Comparison of ENCODE assay signal across 1 cellular context in genomic region chr14:36820901-36821300, GRCh38.
TF ChIP-seq lines count a peak whose summit lies in the region.

No MANE protein-coding gene starts in this region.

TF ChIP-seq in GM23338, 12 proteins besides CTCF, POLR2A, EP300 and RAD21 (continued from another document):
- TF ChIP-seq, protein P1, sequence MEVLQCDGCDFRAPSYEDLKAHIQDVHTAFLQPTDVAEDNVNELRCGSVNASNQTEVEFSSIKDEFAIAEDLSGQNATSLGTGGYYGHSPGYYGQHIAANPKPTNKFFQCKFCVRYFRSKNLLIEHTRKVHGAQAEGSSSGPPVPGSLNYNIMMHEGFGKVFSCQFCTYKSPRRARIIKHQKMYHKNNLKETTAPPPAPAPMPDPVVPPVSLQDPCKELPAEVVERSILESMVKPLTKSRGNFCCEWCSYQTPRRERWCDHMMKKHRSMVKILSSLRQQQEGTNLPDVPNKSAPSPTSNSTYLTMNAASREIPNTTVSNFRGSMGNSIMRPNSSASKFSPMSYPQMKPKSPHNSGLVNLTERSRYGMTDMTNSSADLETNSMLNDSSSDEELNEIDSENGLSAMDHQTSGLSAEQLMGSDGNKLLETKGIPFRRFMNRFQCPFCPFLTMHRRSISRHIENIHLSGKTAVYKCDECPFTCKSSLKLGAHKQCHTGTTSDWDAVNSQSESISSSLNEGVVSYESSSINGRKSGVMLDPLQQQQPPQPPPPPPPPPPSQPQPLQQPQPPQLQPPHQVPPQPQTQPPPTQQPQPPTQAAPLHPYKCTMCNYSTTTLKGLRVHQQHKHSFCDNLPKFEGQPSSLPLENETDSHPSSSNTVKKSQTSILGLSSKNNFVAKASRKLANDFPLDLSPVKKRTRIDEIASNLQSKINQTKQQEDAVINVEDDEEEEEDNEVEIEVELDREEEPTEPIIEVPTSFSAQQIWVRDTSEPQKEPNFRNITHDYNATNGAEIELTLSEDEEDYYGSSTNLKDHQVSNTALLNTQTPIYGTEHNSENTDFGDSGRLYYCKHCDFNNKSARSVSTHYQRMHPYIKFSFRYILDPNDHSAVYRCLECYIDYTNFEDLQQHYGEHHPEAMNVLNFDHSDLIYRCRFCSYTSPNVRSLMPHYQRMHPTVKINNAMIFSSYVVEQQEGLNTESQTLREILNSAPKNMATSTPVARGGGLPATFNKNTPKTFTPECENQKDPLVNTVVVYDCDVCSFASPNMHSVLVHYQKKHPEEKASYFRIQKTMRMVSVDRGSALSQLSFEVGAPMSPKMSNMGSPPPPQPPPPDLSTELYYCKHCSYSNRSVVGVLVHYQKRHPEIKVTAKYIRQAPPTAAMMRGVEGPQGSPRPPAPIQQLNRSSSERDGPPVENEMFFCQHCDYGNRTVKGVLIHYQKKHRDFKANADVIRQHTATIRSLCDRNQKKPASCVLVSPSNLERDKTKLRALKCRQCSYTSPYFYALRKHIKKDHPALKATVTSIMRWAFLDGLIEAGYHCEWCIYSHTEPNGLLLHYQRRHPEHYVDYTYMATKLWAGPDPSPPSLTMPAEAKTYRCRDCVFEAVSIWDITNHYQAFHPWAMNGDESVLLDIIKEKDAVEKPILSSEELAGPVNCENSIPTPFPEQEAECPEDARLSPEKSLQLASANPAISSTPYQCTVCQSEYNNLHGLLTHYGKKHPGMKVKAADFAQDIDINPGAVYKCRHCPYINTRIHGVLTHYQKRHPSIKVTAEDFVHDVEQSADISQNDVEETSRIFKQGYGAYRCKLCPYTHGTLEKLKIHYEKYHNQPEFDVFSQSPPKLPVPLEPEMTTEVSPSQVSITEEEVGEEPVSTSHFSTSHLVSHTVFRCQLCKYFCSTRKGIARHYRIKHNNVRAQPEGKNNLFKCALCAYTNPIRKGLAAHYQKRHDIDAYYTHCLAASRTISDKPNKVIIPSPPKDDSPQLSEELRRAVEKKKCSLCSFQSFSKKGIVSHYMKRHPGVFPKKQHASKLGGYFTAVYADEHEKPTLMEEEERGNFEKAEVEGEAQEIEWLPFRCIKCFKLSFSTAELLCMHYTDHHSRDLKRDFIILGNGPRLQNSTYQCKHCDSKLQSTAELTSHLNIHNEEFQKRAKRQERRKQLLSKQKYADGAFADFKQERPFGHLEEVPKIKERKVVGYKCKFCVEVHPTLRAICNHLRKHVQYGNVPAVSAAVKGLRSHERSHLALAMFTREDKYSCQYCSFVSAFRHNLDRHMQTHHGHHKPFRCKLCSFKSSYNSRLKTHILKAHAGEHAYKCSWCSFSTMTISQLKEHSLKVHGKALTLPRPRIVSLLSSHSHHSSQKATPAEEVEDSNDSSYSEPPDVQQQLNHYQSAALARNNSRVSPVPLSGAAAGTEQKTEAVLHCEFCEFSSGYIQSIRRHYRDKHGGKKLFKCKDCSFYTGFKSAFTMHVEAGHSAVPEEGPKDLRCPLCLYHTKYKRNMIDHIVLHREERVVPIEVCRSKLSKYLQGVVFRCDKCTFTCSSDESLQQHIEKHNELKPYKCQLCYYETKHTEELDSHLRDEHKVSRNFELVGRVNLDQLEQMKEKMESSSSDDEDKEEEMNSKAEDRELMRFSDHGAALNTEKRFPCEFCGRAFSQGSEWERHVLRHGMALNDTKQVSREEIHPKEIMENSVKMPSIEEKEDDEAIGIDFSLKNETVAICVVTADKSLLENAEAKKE (CRISPR knock-in tag; IDR thresholded peaks at IDR 0.05) = no peak
- no peak for TF ChIP-seq POLR2AphosphoS5 (IDR thresholded peaks at IDR 0.05; ENCODE audit: low read depth)
- no peak for TF ChIP-seq NANOG (IDR thresholded peaks at IDR 0.05; ENCODE audit: borderline replicate concordance)
- TF ChIP-seq EZH2phosphoT487 (IDR thresholded peaks at IDR 0.05; ENCODE audit: unreplicated experiment) = no peak
- TF ChIP-seq JUNB (IDR thresholded peaks at IDR 0.05; ENCODE audit: unreplicated experiment) = no peak
